ENCODE assay signal across 9 cellular contexts in genomic region chr1:198880818-198881597, GRCh38.
DNase-seq lines count a peak whose midpoint lies in the region; ATAC-seq and TF ChIP-seq lines count a peak whose summit lies in the region.
"Had no signal": no experiment of that assay in that cellular context is flagged by ENCODE, and none has a peak within 500 bp of the region (broad histone marks: within the 10 kb centered on the region; RNA-seq: fewer than 3 reads in every experiment).

No MANE protein-coding gene starts in this region.

- no peak overlapping the region for H2AFZ ChIP-seq in ACC112 (ENCODE audit: low read length, unreplicated experiment)

- no peak for ATAC-seq in T-helper 17 cell
- ATAC-seq in HG02798 (IDR thresholded peaks at IDR 0.05; ENCODE audit: poor library complexity, unreplicated experiment): no peak
- ATAC-seq in HG03521 (IDR thresholded peaks at IDR 0.05; ENCODE audit: unreplicated experiment): no peak

- H3K36me3 ChIP-seq in ACC112 (ENCODE audit: insufficient read depth, low read length): peaks cover 14% of the 10 kb centered on the region
- no peaks in the 10 kb centered on the region for H3K36me3 ChIP-seq in stomach
- H3K36me3 ChIP-seq: tibial artery had no signal

- no peaks in the 10 kb centered on the region for H3K9me3 ChIP-seq in T-helper 17 cell (ENCODE audit: control insufficient read depth, low read length, poor library complexity, severe bottlenecking)
- H3K9me3 ChIP-seq in stomach: no peaks in the 10 kb centered on the region
- H3K9me3 ChIP-seq: tibial artery had no signal

- H3K79me2 ChIP-seq in ACC112 (ENCODE audit: control insufficient read depth, insufficient read depth, low read length, unreplicated experiment): peaks cover 29% of the 10 kb centered on the region

- H3K27ac ChIP-seq in ACC112 (ENCODE audit: low read depth, low read length) (peak overlapping the region; percentile 99), stomach (peak overlapping the region in 1 of 5 donors; percentile 14)
- H3K27ac ChIP-seq: tibial artery had no signal

- WGBS in stomach, 5 donors: 90 to 94% (median 92%) methylated on average over 4 of the region's 4 CpGs

- no peak for TF ChIP-seq CTCF in stomach (IDR thresholded peaks at IDR 0.05)

- H3K4me3 ChIP-seq in ACC112 (ENCODE audit: low read depth, low read length): peak overlapping the region; percentile 47
- no peak overlapping the region for H3K4me3 ChIP-seq in stomach
- H3K4me3 ChIP-seq: tibial artery had no signal

- DNase-seq in HCEC 1CT (peak; percentile 94), SKM-1 (lab: John Stamatoyannopoulos, UW; ENCODE audit: unreplicated experiment) (peak; percentile 93), glomerular visceral epithelial cell (ENCODE audit: extremely low spot score) (peak; percentile 75), T-helper 17 cell (no peak), stomach (no peak)
- DNase-seq: tibial artery had no signal

- no peak for TF ChIP-seq POLR2A in stomach (IDR thresholded peaks at IDR 0.05)

- peaks cover 2% of the 10 kb centered on the region for H3K4me1 Mint-ChIP-seq in T-helper 17 cell

- no peaks in the 10 kb centered on the region for H3K27me3 Mint-ChIP-seq in T-helper 17 cell

- peaks cover 35% of the 10 kb centered on the region for H3K4me1 ChIP-seq in ACC112 (ENCODE audit: control insufficient read depth, insufficient read depth, low read length, unreplicated experiment)
- no peaks in the 10 kb centered on the region for H3K4me1 ChIP-seq in stomach
- H3K4me1 ChIP-seq: tibial artery had no signal

- H3K27ac Mint-ChIP-seq in T-helper 17 cell: no peak overlapping the region

- intact Hi-C loops in stomach (cut with DNase I; ENCODE audit: low total_unique reads): no loop called here

- H3K4me3 Mint-ChIP-seq in T-helper 17 cell: no peak overlapping the region

- H3K27me3 ChIP-seq in ACC112 (ENCODE audit: insufficient read depth, low read length) (no peaks in the 10 kb centered on the region), stomach (no peaks in the 10 kb centered on the region)
- H3K27me3 ChIP-seq: tibial artery had no signal

- no peak for TF ChIP-seq EP300 in stomach (IDR thresholded peaks at IDR 0.05)

- peaks cover 4% of the 10 kb centered on the region for H3K36me3 Mint-ChIP-seq in T-helper 17 cell (ENCODE audit: low read depth)

Comparison
In these comparisons a context has a peak if more than half of its experiments do, and no peak if none do; other contexts are left out.
1. DNase-seq: peak in HCEC 1CT (single experiment), SKM-1 (single experiment) and glomerular visceral epithelial cell (single experiment); none in T-helper 17 cell (0 of 3) and stomach (single experiment).